ENCODE assay signal across 1 cellular context in genomic region chr20:35284992-35285805, GRCh38.
A peak's percentile ranks its signal among the peaks of the same experiment; 100 is the strongest.
TF ChIP-seq lines count a peak whose summit lies in the region.

No MANE protein-coding gene starts in this region.

TF ChIP-seq in K562, 482 proteins besides CTCF, POLR2A, EP300 and RAD21 (continued from another document):
- TF ChIP-seq ZBTB49 (CRISPR knock-in tag; IDR thresholded peaks at IDR 0.05; ENCODE audit: borderline replicate concordance) (no peak), ELF1 (tag; IDR thresholded peaks at IDR 0.05) (peak; percentile 72), TAL1 (IDR thresholded peaks at IDR 0.05) (no peak; the same call in 1 of the 2 replicates), ZEB2 (IDR thresholded peaks at IDR 0.05) (no peak), CREB5 (CRISPR knock-in tag; IDR thresholded peaks at IDR 0.05) (no peak), NFXL1 (CRISPR knock-in tag; IDR thresholded peaks at IDR 0.05) (no peak), POLR2G (IDR thresholded peaks at IDR 0.05; ENCODE audit: low read depth, low read length) (no peak), MCM7 (IDR thresholded peaks at IDR 0.05) (no peak), ZNF175 (CRISPR knock-in tag; IDR thresholded peaks at IDR 0.05; ENCODE audit: low read depth) (peak; percentile 41; the same call in 1 of the 2 replicates), FOXA1 (IDR thresholded peaks at IDR 0.05; ENCODE audit: borderline replicate concordance) (no peak), ARID1B (IDR thresholded peaks at IDR 0.05) (0 out of 2 replicates have a peak, but pooled peaks have one; percentile 18), BCOR (IDR thresholded peaks at IDR 0.05) (0 out of 2 replicates have a peak, but pooled peaks have one; percentile 2), KAT2B (IDR thresholded peaks at IDR 0.05; ENCODE audit: low read depth, low read length) (no peak), BRCA1 (IDR thresholded peaks at IDR 0.05) (no peak), BRCA1 (CRISPR knock-in tag; IDR thresholded peaks at IDR 0.05) (peak; percentile 86; the same call in 1 of the 2 replicates), MBD2 (IDR thresholded peaks at IDR 0.05; ENCODE audit: borderline replicate concordance, low read depth) (0 out of 2 replicates have a peak, but pooled peaks have one; percentile 2), SMARCE1 (IDR thresholded peaks at IDR 0.05) (0 out of 2 replicates have a peak, but pooled peaks have one; percentile 41), TCF7L2 (IDR thresholded peaks at IDR 0.05; ENCODE audit: low read depth, low read length) (no peak), ADNP (tag; IDR thresholded peaks at IDR 0.05) (no peak), SNRNP70 (optimal IDR thresholded peaks at IDR 0.05; ENCODE audit: low read depth, low read length) (no peak), YBX1 (IDR thresholded peaks at IDR 0.05) (no peak), ZNF507 (tag; conservative IDR thresholded peaks at IDR 0.05) (no peak), ARID2 (IDR thresholded peaks at IDR 0.05) (0 out of 2 replicates have a peak, but pooled peaks have one; percentile 16), ZNF561 (CRISPR knock-in tag; conservative IDR thresholded peaks at IDR 0.05) (no peak), ZBTB12 (CRISPR knock-in tag; IDR thresholded peaks at IDR 0.05) (no peak), CREB3L1 (IDR thresholded peaks at IDR 0.05; ENCODE audit: borderline replicate concordance, low read depth) (peak; percentile 81; the same call in 1 of the 2 replicates), JUN (IDR thresholded peaks at IDR 0.05; ENCODE audit: borderline replicate concordance, low read depth, low read length) (no peak), JUN (CRISPR knock-in tag; IDR thresholded peaks at IDR 0.05; ENCODE audit: borderline replicate concordance) (no peak), PBX2 (CRISPR knock-in tag; IDR thresholded peaks at IDR 0.05; ENCODE audit: low read depth) (no peak), PBX2 (tag; conservative IDR thresholded peaks at IDR 0.05; ENCODE audit: low read depth) (peak; percentile 55; the same call in 1 of the 2 replicates), CBFA2T3 (IDR thresholded peaks at IDR 0.05) (no peak), NONO (IDR thresholded peaks at IDR 0.05; ENCODE audit: low read depth in 2 of 2, low read length in 1 of 2) (no peak), NFE2L1 (tag; IDR thresholded peaks at IDR 0.05; ENCODE audit: borderline replicate concordance, low read depth) (no peak), NFYB (IDR thresholded peaks at IDR 0.05; ENCODE audit: extremely low read depth, insufficient read length) (no peak), ZNF764 (CRISPR knock-in tag; IDR thresholded peaks at IDR 0.05; ENCODE audit: low read depth) (no peak), ERF (CRISPR knock-in tag; IDR thresholded peaks at IDR 0.05) (no peak), OTX1 (CRISPR knock-in tag; IDR thresholded peaks at IDR 0.05) (peak; percentile 61; the same call in 1 of the 2 replicates), ARID3B (CRISPR knock-in tag; IDR thresholded peaks at IDR 0.05; ENCODE audit: borderline replicate concordance) (no peak)
TF ChIP-seq in K562: peak in this region for 34.
